In genomic region chr3:99625237-99625622, GRCh38 we compare ENCODE assay signal across 1 cellular context.
TF ChIP-seq lines count a peak whose summit lies in the region.

No MANE protein-coding gene starts in this region.

TF ChIP-seq in HCT116, 20 proteins besides CTCF, POLR2A, EP300 and RAD21 (continued from another document):
- TF ChIP-seq ATF3 (IDR thresholded peaks at IDR 0.05) (no peak), CBX3 (IDR thresholded peaks at IDR 0.05; ENCODE audit: low read depth) (no peak), JUND (IDR thresholded peaks at IDR 0.05) (no peak), SRF (IDR thresholded peaks at IDR 0.05; ENCODE audit: low read depth) (no peak), ZBTB33 (IDR thresholded peaks at IDR 0.05; ENCODE audit: extremely low read depth, insufficient replicate concordance, low read length) (no peak), REST (IDR thresholded peaks at IDR 0.05; ENCODE audit: low read depth) (no peak), POLR2AphosphoS5 (IDR thresholded peaks at IDR 0.05; ENCODE audit: low read depth, low read length) (no peak), ZNF274 (IDR thresholded peaks at IDR 0.05; ENCODE audit: low read depth, low read length) (no peak), SIN3A (IDR thresholded peaks at IDR 0.05; ENCODE audit: low read depth) (no peak), FOSL1 (IDR thresholded peaks at IDR 0.05; ENCODE audit: low read depth) (no peak), EGR1 (IDR thresholded peaks at IDR 0.05; ENCODE audit: low read depth) (no peak), CEBPB (IDR thresholded peaks at IDR 0.05; ENCODE audit: low read depth) (no peak), EZH2phosphoT487 (IDR thresholded peaks at IDR 0.05; ENCODE audit: borderline replicate concordance) (no peak), ZFX (IDR thresholded peaks at IDR 0.05) (no peak), YY1 (IDR thresholded peaks at IDR 0.05; ENCODE audit: extremely low read depth, insufficient replicate concordance, low read depth, low read length) (no peak), TCF7L2 (IDR thresholded peaks at IDR 0.05; ENCODE audit: borderline replicate concordance, extremely low read depth, insufficient read depth, insufficient read length) (no peak)
